18 cellular contexts compared by ENCODE assay signal in the genomic region with DNA sequence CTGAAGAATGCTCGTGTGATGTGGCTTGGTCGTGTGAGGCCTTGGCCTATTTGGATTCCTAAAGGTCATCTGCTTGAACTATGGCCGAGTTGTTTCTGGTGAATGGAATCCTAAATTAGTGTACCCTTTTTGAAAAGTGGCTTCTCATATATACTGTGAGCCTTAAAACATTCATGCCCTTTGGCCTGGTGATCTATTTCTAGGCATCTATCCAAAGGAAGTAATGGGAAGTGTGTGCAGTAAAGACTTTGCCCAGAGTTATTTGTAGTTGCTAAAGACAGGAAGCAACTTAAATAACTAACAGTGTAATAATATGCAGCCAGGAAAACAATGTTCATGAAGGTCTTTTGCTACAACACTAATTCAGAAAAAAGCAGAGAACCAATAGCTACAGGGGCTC.
"Had no signal": no experiment of that assay in that cellular context is flagged by ENCODE, and none has a peak within 500 bp of the region (broad histone marks: within the 10 kb centered on the region; RNA-seq: fewer than 3 reads in every experiment).

No MANE protein-coding gene starts in this region.

- H3K9me3 Mint-ChIP-seq: activated CD4-positive, alpha-beta T cell treated with anti-CD3 and anti-CD28 coated beads, Interleukin-2, amount 10 ng/mL, durations not matched to agents 7 days and 5 days; activated naive CD4-positive, alpha-beta T cell treated with anti-CD3 and anti-CD28 coated beads, Interleukin-2, amount 50 U/mL, for 24 hours; dendritic cell treated with granulocyte-macrophage colony-stimulating factor and Interleukin-4, amounts not matched to agents 40 ng/mL and 50 ng/mL, for 4 days had no signal

- DNase-seq: activated CD4-positive, alpha-beta T cell treated with anti-CD3 and anti-CD28 coated beads, Interleukin-2, amount 10 ng/mL, durations not matched to agents 7 days and 5 days; activated CD8-positive, alpha-beta memory T cell treated with anti-CD3 and anti-CD28 coated beads, Interleukin-2, amount 50 U/mL, for 4 hours; activated effector memory CD4-positive, alpha-beta T cell treated with Interleukin-2 at 50 U/mL for 16 hours; activated T-cell treated with anti-CD3 and anti-CD28 coated beads, Interleukin-2, amount 50 U/mL, for 48 hours; cerebellar nuclear complex; foreskin melanocyte; head of caudate nucleus; stimulated activated naive B cell treated with anti-CD40 and anti-IgM and Interleukin-4, amounts not matched to agents 10 μg/mL and 1 μg/mL and 100 μg/mL, for 72 hours; T-helper 1 cell; upper lobe of right lung had no signal

- H3K27me3 ChIP-seq: ascending aorta had no signal

- H3K27ac Mint-ChIP-seq: activated CD4-positive, alpha-beta T cell treated with anti-CD3 and anti-CD28 coated beads, Interleukin-2, amount 10 ng/mL, durations not matched to agents 7 days and 5 days; activated naive CD4-positive, alpha-beta T cell treated with anti-CD3 and anti-CD28 coated beads, Interleukin-2, amount 50 U/mL, for 24 hours; dendritic cell treated with granulocyte-macrophage colony-stimulating factor and Interleukin-4, amounts not matched to agents 40 ng/mL and 50 ng/mL, for 4 days; natural killer cell treated with Interleukin-12 subunit alpha and Interleukin-12 subunit beta and Interleukin-15 and Interleukin-18, amount 100 ng/mL, for 72 hours; stimulated activated naive B cell treated with anti-CD40 and anti-IgM and Interleukin-4, amounts not matched to agents 10 μg/mL and 1 μg/mL and 100 μg/mL, for 72 hours had no signal

- H3K36me3 ChIP-seq: ascending aorta, breast epithelium, upper lobe of right lung had no signal

- H3K4me3 Mint-ChIP-seq: activated CD4-positive, alpha-beta T cell treated with anti-CD3 and anti-CD28 coated beads, Interleukin-2, amount 10 ng/mL, durations not matched to agents 7 days and 5 days; activated naive CD4-positive, alpha-beta T cell treated with anti-CD3 and anti-CD28 coated beads, Interleukin-2, amount 50 U/mL, for 24 hours; dendritic cell treated with granulocyte-macrophage colony-stimulating factor and Interleukin-4, amounts not matched to agents 40 ng/mL and 50 ng/mL, for 4 days; natural killer cell treated with Interleukin-12 subunit alpha and Interleukin-12 subunit beta and Interleukin-15 and Interleukin-18, amount 100 ng/mL, for 72 hours; stimulated activated naive B cell treated with anti-CD40 and anti-IgM and Interleukin-4, amounts not matched to agents 10 μg/mL and 1 μg/mL and 100 μg/mL, for 72 hours had no signal

- H3K27ac ChIP-seq: ascending aorta, breast epithelium, epithelial cell of prostate, parathyroid adenoma, upper lobe of right lung had no signal

- H3K36me3 Mint-ChIP-seq: activated naive CD4-positive, alpha-beta T cell treated with anti-CD3 and anti-CD28 coated beads, Interleukin-2, amount 50 U/mL, for 24 hours; natural killer cell treated with Interleukin-12 subunit alpha and Interleukin-12 subunit beta and Interleukin-15 and Interleukin-18, amount 100 ng/mL, for 72 hours; stimulated activated naive B cell treated with anti-CD40 and anti-IgM and Interleukin-4, amounts not matched to agents 10 μg/mL and 1 μg/mL and 100 μg/mL, for 72 hours had no signal

- ATAC-seq: activated CD4-positive, CD25-positive, alpha-beta regulatory T cell treated with anti-CD3 and anti-CD28 coated beads, Interleukin-2, amount 50 U/mL, for 24 hours; natural killer cell treated with Interleukin-12 subunit alpha and Interleukin-12 subunit beta and Interleukin-15 and Interleukin-18, amount 100 ng/mL, for 72 hours; stimulated activated naive B cell treated with anti-CD40 and anti-IgM and Interleukin-4, amounts not matched to agents 10 μg/mL and 1 μg/mL and 100 μg/mL, for 72 hours; upper lobe of right lung had no signal

- H3K4me3 ChIP-seq: ascending aorta, breast epithelium had no signal
